Comparison of ENCODE assay signal across 8 cellular contexts in genomic region chr9:92140074-92140753, GRCh38.
DNase-seq lines count a peak whose midpoint lies in the region; ATAC-seq and TF ChIP-seq lines count a peak whose summit lies in the region.

No MANE protein-coding gene starts in this region.

- no peak overlapping the region for H3K27ac Mint-ChIP-seq in effector memory CD8-positive, alpha-beta T cell

- peaks cover 3% of the 10 kb centered on the region for H3K36me3 Mint-ChIP-seq in effector memory CD8-positive, alpha-beta T cell (ENCODE audit: insufficient read depth)

- no peaks in the 10 kb centered on the region for H3K36me3 ChIP-seq in GM06990 (ENCODE audit: control insufficient read depth, insufficient read depth, low read length)

- H3K9me3 Mint-ChIP-seq in effector memory CD8-positive, alpha-beta T cell: no peaks in the 10 kb centered on the region

- H3K4me1 Mint-ChIP-seq in effector memory CD8-positive, alpha-beta T cell (ENCODE audit: low read depth in 2 of 2): peaks cover 14 to 16% of the 10 kb centered on the region in 2 donors

- H3K4me3 ChIP-seq in GM06990 (replicated peaks; ENCODE audit: low read depth, low read length): no peak overlapping the region

- ATAC-seq in HG03196 (IDR thresholded peaks at IDR 0.05; ENCODE audit: unreplicated experiment): peak; percentile 43
- ATAC-seq in effector memory CD8-positive, alpha-beta T cell (replicated peaks): peak; percentile 77
- no peak for ATAC-seq in GM21529 (IDR thresholded peaks at IDR 0.05; ENCODE audit: unreplicated experiment)

- H3K27me3 Mint-ChIP-seq in effector memory CD8-positive, alpha-beta T cell: peaks cover 56 to 79% of the 10 kb centered on the region in 2 donors

- peak; percentile 98 for TF ChIP-seq CTCF in GM06990 (IDR thresholded peaks at IDR 0.05; ENCODE audit: insufficient read depth, low read length, poor library complexity, severe bottlenecking)

- peak; percentile 71 for DNase-seq in GM06990 (ENCODE audit: extremely low read depth, insufficient read length)
- peak; percentile 13 for DNase-seq in NCI-H82 treated with DMSO at 0.1 percent for 48 hours (lab: John Stamatoyannopoulos, UW; ENCODE audit: unreplicated experiment)
- DNase-seq in activated CD8-positive, alpha-beta memory T cell treated with anti-CD3 and anti-CD28 coated beads for 24 hours: peak; percentile 90
- peak; percentile 65 to 71 (median 71) for DNase-seq in effector memory CD8-positive, alpha-beta T cell
- peak; percentile 24 for DNase-seq in midbrain (lab: John Stamatoyannopoulos, UW)
- peak; percentile 24 to 56 for DNase-seq in stimulated activated CD8-positive, alpha-beta memory T cell treated with anti-CD3 and anti-CD28 coated beads, Interleukin-4, amount 100 ng/mL, for 4 hours (ENCODE audit: low read depth in 2 of 2, low spot score in 1 of 2)

- peak overlapping the region; percentile 75 to 77 for H3K4me3 Mint-ChIP-seq in effector memory CD8-positive, alpha-beta T cell

- H3K27me3 ChIP-seq in GM06990 (replicated peaks; ENCODE audit: control insufficient read depth, insufficient read depth, low read length): no peaks in the 10 kb centered on the region; the same call in 1 of the 2 replicates

Comparison
In these comparisons a context has a peak if more than half of its experiments do, and no peak if none do; other contexts are left out.
1. DNase-seq: peak in every context shown above with its lines; median percentile 90 in activated CD8-positive, alpha-beta memory T cell treated with anti-CD3 and anti-CD28 coated beads for 24 hours; 71 in GM06990; 71 in effector memory CD8-positive, alpha-beta T cell; 40 in stimulated activated CD8-positive, alpha-beta memory T cell treated with anti-CD3 and anti-CD28 coated beads, Interleukin-4, amount 100 ng/mL, for 4 hours; 24 in midbrain; 13 in NCI-H82 treated with DMSO at 0.1 percent for 48 hours.